Comparison of ENCODE assay signal across 1 cellular context in genomic region chr14:100750762-100751699, GRCh38.
TF ChIP-seq lines count a peak whose summit lies in the region.

No MANE protein-coding gene starts in this region.

TF ChIP-seq in HepG2, 621 proteins besides CTCF, POLR2A, EP300 and RAD21 (continued from another document and continues in another):
- TF ChIP-seq AKNA (CRISPR knock-in tag; IDR thresholded peaks at IDR 0.05; ENCODE audit: borderline replicate concordance): no peak
- no peak for TF ChIP-seq CREB3 (CRISPR knock-in tag; IDR thresholded peaks at IDR 0.05)
- no peak for TF ChIP-seq KLF11 (CRISPR knock-in tag; IDR thresholded peaks at IDR 0.05)
- peak; percentile 89; the same call in 1 of the 2 replicates for TF ChIP-seq STAT5B (CRISPR knock-in tag; IDR thresholded peaks at IDR 0.05)
- TF ChIP-seq ZNF275 (CRISPR knock-in tag; IDR thresholded peaks at IDR 0.05; ENCODE audit: borderline replicate concordance): no peak; the same call in 1 of the 2 replicates
- no peak for TF ChIP-seq RFX5 (IDR thresholded peaks at IDR 0.05; ENCODE audit: low read depth, low read length)
- TF ChIP-seq POGK (CRISPR knock-in tag; conservative IDR thresholded peaks at IDR 0.05): 0 out of 2 replicates have a peak, but pooled peaks have one; percentile 41
- peak; percentile 96 for TF ChIP-seq CEBPB (IDR thresholded peaks at IDR 0.05; ENCODE audit: borderline replicate concordance, low read depth, low read length)
- TF ChIP-seq ZNF644 (CRISPR knock-in tag; IDR thresholded peaks at IDR 0.05; ENCODE audit: low read depth): peak; percentile 97
- TF ChIP-seq TEAD3 (CRISPR knock-in tag; optimal IDR thresholded peaks at IDR 0.05; ENCODE audit: borderline replicate concordance): peak; percentile 88
- no peak for TF ChIP-seq WIZ (CRISPR knock-in tag; IDR thresholded peaks at IDR 0.05)
- peak; percentile 98 for TF ChIP-seq MED1 (CRISPR knock-in tag; IDR thresholded peaks at IDR 0.05)
- peak; percentile 37; the same call in 1 of the 2 replicates for TF ChIP-seq ZNF101 (CRISPR knock-in tag; IDR thresholded peaks at IDR 0.05; ENCODE audit: borderline replicate concordance, low read depth)
- TF ChIP-seq MLX (CRISPR knock-in tag; IDR thresholded peaks at IDR 0.05): peak; percentile 77
- no peak for TF ChIP-seq ARHGAP35 (CRISPR knock-in tag; IDR thresholded peaks at IDR 0.05; ENCODE audit: borderline replicate concordance)
- no peak; the same call in 1 of the 2 replicates for TF ChIP-seq MZF1 (CRISPR knock-in tag; IDR thresholded peaks at IDR 0.05; ENCODE audit: borderline replicate concordance)
- peak; percentile 82 for TF ChIP-seq GATA4 (IDR thresholded peaks at IDR 0.05; ENCODE audit: borderline replicate concordance, low read depth)
- TF ChIP-seq PRDM4 (CRISPR knock-in tag; IDR thresholded peaks at IDR 0.05; ENCODE audit: borderline replicate concordance): no peak
- no peak for TF ChIP-seq SIN3A (IDR thresholded peaks at IDR 0.05; ENCODE audit: borderline replicate concordance, low read depth, low read length)
- TF ChIP-seq HINFP (CRISPR knock-in tag; IDR thresholded peaks at IDR 0.05; ENCODE audit: low read depth): peak; percentile 69; the same call in 1 of the 2 replicates
- no peak for TF ChIP-seq ZNF678 (CRISPR knock-in tag; IDR thresholded peaks at IDR 0.05)
- no peak for TF ChIP-seq JDP2 (CRISPR knock-in tag; IDR thresholded peaks at IDR 0.05; ENCODE audit: borderline replicate concordance)
- TF ChIP-seq NFIC (IDR thresholded peaks at IDR 0.05; ENCODE audit: low read length): peak; percentile 62; the same call in 1 of the 2 replicates
- TF ChIP-seq MED8 (CRISPR knock-in tag; IDR thresholded peaks at IDR 0.05; ENCODE audit: insufficient replicate concordance): peak; percentile 96
- no peak for TF ChIP-seq FUBP1 (CRISPR knock-in tag; IDR thresholded peaks at IDR 0.05; ENCODE audit: borderline replicate concordance)
- no peak for TF ChIP-seq PRPF4 (IDR thresholded peaks at IDR 0.05; ENCODE audit: low read depth, low read length, poor library complexity, severe bottlenecking)
- no peak for TF ChIP-seq BCLAF1 (IDR thresholded peaks at IDR 0.05)
- TF ChIP-seq NFE2L1 (CRISPR knock-in tag; IDR thresholded peaks at IDR 0.05; ENCODE audit: borderline replicate concordance): 0 out of 2 replicates have a peak, but pooled peaks have one; percentile 43
- peak; percentile 89 for TF ChIP-seq ZNF609 (CRISPR knock-in tag; IDR thresholded peaks at IDR 0.05; ENCODE audit: borderline replicate concordance)
